Comparison of ENCODE assay signal across 9 cellular contexts in genomic region chr13:51070005-51070649, GRCh38. TPM values are rescaled to one million over a fixed set of nuclear protein-coding genes. Genes with fewer than 3 reads are reported as not detected.
DNase-seq lines count a peak whose midpoint lies in the region; ATAC-seq and TF ChIP-seq lines count a peak whose summit lies in the region.
"Had no signal": no experiment of that assay in that cellular context is flagged by ENCODE, and none has a peak within 500 bp of the region (broad histone marks: within the 10 kb centered on the region; RNA-seq: fewer than 3 reads in every experiment).

No MANE protein-coding gene starts in this region.

- ATAC-seq in GM19351 (IDR thresholded peaks at IDR 0.05; ENCODE audit: unreplicated experiment) = peak; percentile 90
- ATAC-seq in HG03521 (IDR thresholded peaks at IDR 0.05; ENCODE audit: unreplicated experiment) = peak; percentile 55
- peak; percentile 91 for ATAC-seq in memory B cell (ENCODE audit: low read depth)

- no peaks in the 10 kb centered on the region for H3K9me3 Mint-ChIP-seq in CD14-positive monocyte
- no peaks in the 10 kb centered on the region for H3K9me3 Mint-ChIP-seq in activated CD4-positive, alpha-beta memory T cell treated with anti-CD3 and anti-CD28 coated beads for 36 hours
- H3K9me3 Mint-ChIP-seq in memory B cell = no peaks in the 10 kb centered on the region
- H3K9me3 Mint-ChIP-seq: activated naive CD4-positive, alpha-beta T cell treated with anti-CD3 and anti-CD28 coated beads, Interleukin-2, amount 50 U/mL, for 24 hours had no signal

- peaks cover 28% of the 10 kb centered on the region for H3K4me1 Mint-ChIP-seq in CD14-positive monocyte
- H3K4me1 Mint-ChIP-seq in activated CD4-positive, alpha-beta memory T cell treated with anti-CD3 and anti-CD28 coated beads for 36 hours (ENCODE audit: low read depth) = peaks cover 5% of the 10 kb centered on the region
- H3K4me1 Mint-ChIP-seq in memory B cell = peaks cover 5% of the 10 kb centered on the region

- TF ChIP-seq CTCF in CD14-positive monocyte (IDR thresholded peaks at IDR 0.05) = peak; percentile 88

- DNase-seq in CD14-positive monocyte (ENCODE audit: low spot score) (peak; percentile 72), NCI-H748 treated with DMSO at 0.1 percent for 48 hours (lab: John Stamatoyannopoulos, UW) (peak; percentile 83), memory B cell (ENCODE audit: low spot score in 2 of 2) (peak; percentile 76 to 81)
- peak; percentile 86 for DNase-seq in activated CD4-positive, alpha-beta memory T cell treated with anti-CD3 and anti-CD28 coated beads for 36 hours
- DNase-seq in effector CD8-positive, alpha-beta T cell (lab: John Stamatoyannopoulos, UW) = peak; percentile 50
- DNase-seq in stimulated activated CD8-positive, alpha-beta memory T cell treated with anti-CD3 and anti-CD28 coated beads, Interleukin-15, amount 100 ng/mL, for 4 hours (ENCODE audit: low read depth in 2 of 2) = peak; percentile 41 to 47

- intact Hi-C loops in CD14-positive monocyte (cut with micrococcal nuclease) = loop anchor here (5.0 kb wide), 1 partner anchor 1093 kb away; no protein-coding TSS in a partner anchor
- intact Hi-C loops in activated CD4-positive, alpha-beta memory T cell treated with anti-CD3 and anti-CD28 coated beads for 36 hours (cut with micrococcal nuclease) = loop anchor here (1.0 to 5.0 kb wide), 4 partner anchors 158 to 1094 kb away; partner anchors contain the start of gene TRIM13

- CTCF ChIA-PET in activated CD4-positive, alpha-beta memory T cell treated with anti-CD3 and anti-CD28 coated beads for 36 hours (lab: Charles Lee) = interaction anchor here (0.7 to 4.6 kb wide), 16 partner anchors 9 to 1134 kb away, joined by 3 to 32 read pairs (median 4); partner anchors contain the start of gene SPRYD7

- no peak overlapping the region for H3K27ac Mint-ChIP-seq in CD14-positive monocyte
- H3K27ac Mint-ChIP-seq in activated CD4-positive, alpha-beta memory T cell treated with anti-CD3 and anti-CD28 coated beads for 36 hours = no peak overlapping the region
- no peak overlapping the region for H3K27ac Mint-ChIP-seq in memory B cell
- H3K27ac Mint-ChIP-seq: activated naive CD4-positive, alpha-beta T cell treated with anti-CD3 and anti-CD28 coated beads, Interleukin-2, amount 50 U/mL, for 24 hours had no signal

- H3K27me3 Mint-ChIP-seq in CD14-positive monocyte (ENCODE audit: low read depth in 3 of 3) (peaks cover 3 to 20% (median 13%) of the 10 kb centered on the region in 3 donors), memory B cell (peaks cover 7% of the 10 kb centered on the region)
- H3K27me3 Mint-ChIP-seq in activated CD4-positive, alpha-beta memory T cell treated with anti-CD3 and anti-CD28 coated beads for 36 hours = peaks cover 18% of the 10 kb centered on the region

- no peak overlapping the region for H3K4me3 Mint-ChIP-seq in CD14-positive monocyte
- no peak overlapping the region for H3K4me3 Mint-ChIP-seq in activated CD4-positive, alpha-beta memory T cell treated with anti-CD3 and anti-CD28 coated beads for 36 hours
- no peak overlapping the region for H3K4me3 Mint-ChIP-seq in memory B cell
- H3K4me3 Mint-ChIP-seq: activated naive CD4-positive, alpha-beta T cell treated with anti-CD3 and anti-CD28 coated beads, Interleukin-2, amount 50 U/mL, for 24 hours had no signal

- no peaks in the 10 kb centered on the region for H3K36me3 Mint-ChIP-seq in CD14-positive monocyte
- H3K36me3 Mint-ChIP-seq in activated CD4-positive, alpha-beta memory T cell treated with anti-CD3 and anti-CD28 coated beads for 36 hours = no peaks in the 10 kb centered on the region
- H3K36me3 Mint-ChIP-seq in memory B cell = no peaks in the 10 kb centered on the region
- H3K36me3 Mint-ChIP-seq: activated naive CD4-positive, alpha-beta T cell treated with anti-CD3 and anti-CD28 coated beads, Interleukin-2, amount 50 U/mL, for 24 hours had no signal

- POLR2A ChIA-PET in activated CD4-positive, alpha-beta memory T cell treated with anti-CD3 and anti-CD28 coated beads for 36 hours (lab: Charles Lee) = interaction anchor here (0.6 kb wide), 1 partner anchor 1174 kb away, joined by 3 read pairs; no protein-coding TSS in a partner anchor

RNA-seq across cellular contexts. Expression of gene C13orf42, which starts 40.9 kb away (rescaled TPM):
- not detected for polyA plus RNA-seq in CD14-positive monocyte
- total RNA-seq in activated CD4-positive, alpha-beta memory T cell treated with anti-CD3 and anti-CD28 coated beads for 36 hours = not detected

Comparison
In these comparisons a context has a peak if more than half of its experiments do, and no peak if none do; other contexts are left out.
1. Peak in every context shown above with its lines: DNase-seq and ATAC-seq.